In the genomic region with DNA sequence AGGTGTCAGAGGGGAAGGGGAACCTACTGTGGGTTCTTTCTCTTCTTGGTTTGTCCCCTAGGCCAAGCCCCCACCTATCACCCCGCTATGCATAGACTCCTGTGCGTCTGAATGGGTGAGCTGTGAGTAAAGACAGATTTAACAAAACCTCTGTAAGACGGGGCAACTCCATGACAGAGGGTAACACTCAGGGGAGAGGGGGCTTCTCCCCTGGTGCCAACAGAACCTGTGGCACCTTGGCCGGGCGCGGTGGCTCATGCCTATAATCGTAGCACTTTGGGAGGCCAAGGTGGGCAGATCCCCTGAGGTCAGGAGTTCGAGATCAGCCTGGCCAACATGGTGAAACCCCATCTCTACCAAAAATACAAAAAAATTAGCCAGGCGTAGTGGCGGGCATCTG, we compare ENCODE assay signal across 17 cellular contexts. TPM values are rescaled to one million over a fixed set of nuclear protein-coding genes. Genes with fewer than 3 reads are reported as not detected.
"Had no signal": no experiment of that assay in that cellular context is flagged by ENCODE, and none has a peak within 500 bp of the region (broad histone marks: within the 10 kb centered on the region; RNA-seq: fewer than 3 reads in every experiment).

No MANE protein-coding gene starts in this region.

RNA-seq across cellular contexts. Expression of a gene that starts 6.2 kb away (rescaled TPM):
- total RNA-seq: ascending aorta, cardiac muscle cell, dermis microvascular lymphatic vessel endothelial cell, fibroblast of lung, fibroblast of villous mesenchyme had no signal
- polyA plus RNA-seq: cardiac muscle cell, fibroblast of lung had no signal

RNA-seq across cellular contexts. Expression of a gene that starts 47.0 kb away (rescaled TPM):
- total RNA-seq: activated CD8-positive, alpha-beta T cell treated with anti-CD3 and anti-CD28 coated beads, Interleukin-2, amount 10 ng/mL, durations not matched to agents 7 days and 5 days; activated naive CD4-positive, alpha-beta T cell treated with anti-CD3 and anti-CD28 coated beads, Interleukin-2, amount 50 U/mL, for 72 hours; activated naive CD8-positive, alpha-beta T cell treated with anti-CD3 and anti-CD28 coated beads, Interleukin-2, amount 10 ng/mL, durations not matched to agents 7 days and 5 days; activated T-cell treated with anti-CD3 and anti-CD28 coated beads, Interleukin-2, amount 50 U/mL, for 72 hours; ascending aorta; breast epithelium; cardiac muscle cell; cerebellum; dermis microvascular lymphatic vessel endothelial cell; esophagus squamous epithelium; fibroblast of lung; fibroblast of villous mesenchyme; gastroesophageal sphincter; glomerular endothelial cell; heart right ventricle; T-cell; WTC11 had no signal
- polyA plus RNA-seq: cardiac muscle cell, fibroblast of lung, heart right ventricle had no signal
